ENCODE assay signal across 26 cellular contexts in genomic region chr3:140927279-140927678, GRCh38.
"Had no signal": no experiment of that assay in that cellular context is flagged by ENCODE, and none has a peak within 500 bp of the region (broad histone marks: within the 10 kb centered on the region; RNA-seq: fewer than 3 reads in every experiment).

No MANE protein-coding gene starts in this region.

- H3K4me1 ChIP-seq: left lung, lower lobe of right lung, sigmoid colon, spleen, suprapubic skin, tibial artery, uterus had no signal

- H3K4me3 ChIP-seq: heart left ventricle, left lung, lower lobe of right lung, ovary, psoas muscle, sigmoid colon, spleen, suprapubic skin, thoracic aorta, tibial artery, uterus had no signal

- H3K4me3 Mint-ChIP-seq: immature natural killer cell; naive B cell; natural killer cell treated with Interleukin-12 subunit alpha and Interleukin-12 subunit beta and Interleukin-15 and Interleukin-18, amount 100 ng/mL, for 72 hours; stimulated activated effector memory CD8-positive, alpha-beta T cell treated with anti-CD3 and anti-CD28 coated beads, Interleukin-12 subunit alpha, Interleukin-12 subunit beta, amount 100 ng/mL, for 72 hours; stimulated activated naive CD8-positive, alpha-beta T cell treated with anti-CD3 and anti-CD28 coated beads, Interleukin-15, Interleukin-2, amounts not matched to agents 100 ng/mL and 50 ng/mL, for 24 hours had no signal

- DNase-seq: heart left ventricle; hypothalamus; immature natural killer cell; kidney; left colon; left lung; lower lobe of right lung; mammary epithelial cell; mesenchymal stem cell; naive B cell; ovary; posterior cingulate gyrus; psoas muscle; sigmoid colon; small intestine; spleen; stimulated activated CD4-positive, alpha-beta T cell treated with anti-CD3 and anti-CD28 coated beads, Interleukin-4, amount 100 ng/mL, for 24 hours; stimulated activated naive CD4-positive, alpha-beta T cell; tibial artery; uterus had no signal

- H3K36me3 ChIP-seq: heart left ventricle, left lung, lower lobe of right lung, ovary, sigmoid colon, spleen, suprapubic skin, thoracic aorta, tibial artery, uterus had no signal

- H3K9me3 ChIP-seq: left lung, lower lobe of right lung, ovary, psoas muscle, sigmoid colon, spleen, suprapubic skin, thoracic aorta, tibial artery, uterus had no signal

- H3K9me3 Mint-ChIP-seq: immature natural killer cell; naive B cell; natural killer cell treated with Interleukin-12 subunit alpha and Interleukin-12 subunit beta and Interleukin-15 and Interleukin-18, amount 100 ng/mL, for 72 hours; stimulated activated effector memory CD8-positive, alpha-beta T cell treated with anti-CD3 and anti-CD28 coated beads, Interleukin-12 subunit alpha, Interleukin-12 subunit beta, amount 100 ng/mL, for 72 hours; stimulated activated naive CD8-positive, alpha-beta T cell treated with anti-CD3 and anti-CD28 coated beads, Interleukin-15, Interleukin-2, amounts not matched to agents 100 ng/mL and 50 ng/mL, for 24 hours had no signal

- H3K36me3 Mint-ChIP-seq: immature natural killer cell; naive B cell; natural killer cell treated with Interleukin-12 subunit alpha and Interleukin-12 subunit beta and Interleukin-15 and Interleukin-18, amount 100 ng/mL, for 72 hours; stimulated activated effector memory CD8-positive, alpha-beta T cell treated with anti-CD3 and anti-CD28 coated beads, Interleukin-12 subunit alpha, Interleukin-12 subunit beta, amount 100 ng/mL, for 72 hours had no signal

- H3K27me3 ChIP-seq: ovary, sigmoid colon, uterus had no signal

- ATAC-seq: heart left ventricle; left colon; natural killer cell treated with Interleukin-12 subunit alpha and Interleukin-12 subunit beta and Interleukin-15 and Interleukin-18, amount 100 ng/mL, for 72 hours; psoas muscle; stimulated activated effector memory CD8-positive, alpha-beta T cell treated with anti-CD3 and anti-CD28 coated beads, Interleukin-12 subunit alpha, Interleukin-12 subunit beta, amount 100 ng/mL, for 72 hours had no signal

- FAIRE-seq: islet of Langerhans, kidney, small intestine had no signal

- H3K27ac Mint-ChIP-seq: immature natural killer cell; natural killer cell treated with Interleukin-12 subunit alpha and Interleukin-12 subunit beta and Interleukin-15 and Interleukin-18, amount 100 ng/mL, for 72 hours; stimulated activated effector memory CD8-positive, alpha-beta T cell treated with anti-CD3 and anti-CD28 coated beads, Interleukin-12 subunit alpha, Interleukin-12 subunit beta, amount 100 ng/mL, for 72 hours; stimulated activated naive CD8-positive, alpha-beta T cell treated with anti-CD3 and anti-CD28 coated beads, Interleukin-15, Interleukin-2, amounts not matched to agents 100 ng/mL and 50 ng/mL, for 24 hours had no signal

- H3K4me1 Mint-ChIP-seq: immature natural killer cell; stimulated activated effector memory CD8-positive, alpha-beta T cell treated with anti-CD3 and anti-CD28 coated beads, Interleukin-12 subunit alpha, Interleukin-12 subunit beta, amount 100 ng/mL, for 72 hours had no signal

- H3K27ac ChIP-seq: left lung, lower lobe of right lung, ovary, psoas muscle, sigmoid colon, spleen, suprapubic skin, thoracic aorta, tibial artery, uterus had no signal
